8 cellular contexts compared by ENCODE assay signal in the genomic region with DNA sequence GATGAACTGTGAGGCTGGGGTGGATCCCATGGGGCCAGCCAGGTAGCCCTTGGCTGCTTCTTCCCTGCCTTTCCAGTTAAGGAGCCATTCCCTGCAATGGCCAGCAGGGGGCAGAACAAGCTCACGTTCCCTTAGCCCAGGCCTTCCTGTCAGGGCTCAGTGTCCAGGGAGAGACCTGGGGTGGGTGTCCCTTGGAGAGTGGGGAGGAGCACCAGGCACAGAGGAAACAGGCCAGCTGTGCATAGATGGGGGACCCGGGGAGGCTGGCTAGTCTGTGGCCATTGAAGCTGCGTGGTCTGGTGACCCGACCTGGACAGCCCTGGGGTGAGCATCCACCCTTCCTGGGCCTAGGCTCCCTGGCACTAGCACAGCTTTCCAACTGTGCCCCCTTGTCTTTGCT. TPM values are rescaled to one million over a fixed set of nuclear protein-coding genes. Genes with fewer than 3 reads are reported as not detected.
DNase-seq lines count a peak whose midpoint lies in the region; ATAC-seq and TF ChIP-seq lines count a peak whose summit lies in the region.

No MANE protein-coding gene starts in this region.

- H3K27me3 ChIP-seq in right atrium auricular region (no peaks in the 10 kb centered on the region), sigmoid colon (no peaks in the 10 kb centered on the region)

- 27 to 37% methylated on average over 4 of the region's 4 CpGs for WGBS in sigmoid colon, 2 donors

- TF ChIP-seq POLR2A in sigmoid colon (IDR thresholded peaks at IDR 0.05), result no peak

- TF ChIP-seq EP300 in sigmoid colon (IDR thresholded peaks at IDR 0.05), result no peak

- H3K4me3 ChIP-seq in right atrium auricular region, result no peak overlapping the region
- no peak overlapping the region for H3K4me3 ChIP-seq in sigmoid colon

- ATAC-seq in GM21825 (IDR thresholded peaks at IDR 0.05; ENCODE audit: unreplicated experiment) (peak; percentile 67), HG03342 (IDR thresholded peaks at IDR 0.05; ENCODE audit: unreplicated experiment) (no peak)

- H3K9me3 ChIP-seq in right atrium auricular region, result no peaks in the 10 kb centered on the region
- no peaks in the 10 kb centered on the region for H3K9me3 ChIP-seq in sigmoid colon

- intact Hi-C loops in sigmoid colon (cut with DNase I), result loop anchor here (1.0 to 5.0 kb wide), 2 partner anchors 135 to 207 kb away; partner anchors contain the start of genes AHCYL1 and CSF1

- H3K4me1 ChIP-seq in right atrium auricular region (peaks cover 0 to 12% of the 10 kb centered on the region in 2 donors), sigmoid colon (peaks cover 0 to 18% (median 9%) of the 10 kb centered on the region in 4 donors)

- peak; percentile 84 to 98 for TF ChIP-seq CTCF in right atrium auricular region (IDR thresholded peaks at IDR 0.05)
- TF ChIP-seq CTCF in sigmoid colon (IDR thresholded peaks at IDR 0.05), result peak; percentile 94 to 99 (median 98)

- H3K27ac ChIP-seq in angular gyrus (ENCODE audit: low read depth, low read length) (peak overlapping the region; percentile 77), right atrium auricular region (no peak overlapping the region), sigmoid colon (peak overlapping the region in 1 of 4 donors; percentile 18)

- DNase-seq in COLO829 (ENCODE audit: low spot score), result peak; percentile 55
- peak; percentile 69 for DNase-seq in NCI-H1105 treated with DMSO at 0.1 percent for 48 hours (lab: John Stamatoyannopoulos, UW)
- peak; percentile 43 to 84 (median 63) for DNase-seq in T-helper 2 cell
- peak; percentile 86 for DNase-seq in right atrium auricular region (ENCODE audit: low spot score)
- DNase-seq in sigmoid colon, result peak; percentile 94

- H3K36me3 ChIP-seq in right atrium auricular region (no peaks in the 10 kb centered on the region), sigmoid colon (no peaks in the 10 kb centered on the region)

RNA-seq across cellular contexts. Expression of gene EPS8L3, which starts 13.2 kb away (rescaled TPM):
- total RNA-seq in right atrium auricular region (under 1 TPM in 1 of 2 donors, not detected in 1; 0.19 TPM), sigmoid colon (1 to 10 TPM in 2 of 4 donors, not detected in 2; 1.1 to 1.4 TPM)
- 100 to 1,000 TPM in 1 of 3 donors, 10 to 100 TPM in 2; 81.7 to 212 (median 84.4) TPM for polyA plus RNA-seq in sigmoid colon

RNA-seq across cellular contexts. Expression of gene GSTM3, which starts 36.1 kb away (rescaled TPM):
- total RNA-seq in right atrium auricular region (100 to 1,000 TPM; 121 to 197 TPM), sigmoid colon (100 to 1,000 TPM in 3 of 4 donors, 10 to 100 TPM in 1; 61.1 to 143 (median 122) TPM)
- polyA plus RNA-seq in sigmoid colon, result 10 to 100 TPM; 21.6 to 64.3 (median 40.2) TPM
